In genomic region chr17:64739316-64740058, GRCh38 we compare ENCODE assay signal across 11 cellular contexts.
DNase-seq lines count a peak whose midpoint lies in the region; ATAC-seq and TF ChIP-seq lines count a peak whose summit lies in the region.
"Had no signal": no experiment of that assay in that cellular context is flagged by ENCODE, and none has a peak within 500 bp of the region (broad histone marks: within the 10 kb centered on the region; RNA-seq: fewer than 3 reads in every experiment).

No MANE protein-coding gene starts in this region.

- H3K4me3 ChIP-seq in HEK293 (ENCODE audit: low read depth, low read length) (no peak overlapping the region), adipocyte (ENCODE audit: low read length) (peak overlapping the region; percentile 46), smooth muscle cell (no peak overlapping the region)

- no peaks in the 10 kb centered on the region for H3K79me2 ChIP-seq in smooth muscle cell (ENCODE audit: low read depth)

- POLR2A ChIA-PET in HEK293 (lab: Yijun Ruan, JAX) = interaction anchor here (0.8 kb wide), 1 partner anchor 139 kb away, joined by 3 read pairs; no protein-coding TSS in a partner anchor

- H3K27me3 ChIP-seq in adipocyte (replicated peaks; ENCODE audit: control insufficient read depth, insufficient read depth, low read length) (no peaks in the 10 kb centered on the region), foreskin keratinocyte (no peaks in the 10 kb centered on the region), smooth muscle cell (ENCODE audit: low read depth) (no peaks in the 10 kb centered on the region)

- H3K27ac ChIP-seq in HEK293 (ENCODE audit: extremely low read depth, low read depth, low read length) (no peak overlapping the region), foreskin keratinocyte (no peak overlapping the region), smooth muscle cell (ENCODE audit: low read depth) (peak overlapping the region; percentile 98)

- H3K4me2 ChIP-seq in smooth muscle cell = peak overlapping the region; percentile 75

- TF ChIP-seq CTCF in HEK293 (tag by site-specific recombination; IDR thresholded peaks at IDR 0.05) = no peak
- no peak for TF ChIP-seq CTCF in foreskin keratinocyte (conservative IDR thresholded peaks at IDR 0.05)
- no peak for TF ChIP-seq CTCF in smooth muscle cell (IDR thresholded peaks at IDR 0.05; ENCODE audit: borderline replicate concordance, insufficient read depth, poor library complexity, severe bottlenecking)

- CTCF ChIA-PET in HEK293 (lab: Yijun Ruan, JAX) = interaction anchor here (0.7 to 1.7 kb wide), 4 partner anchors 35 to 136 kb away, joined by 3 to 6 read pairs (median 3); no protein-coding TSS in a partner anchor

- DNase-seq in adipocyte (ENCODE audit: low read depth) (peak; percentile 64), foreskin keratinocyte (no peak), smooth muscle cell (lab: John Stamatoyannopoulos, UW; ENCODE audit: unreplicated experiment) (no peak), epidermal melanocyte (ENCODE audit: insufficient read length, low spot score) (no peak), glomerular visceral epithelial cell (ENCODE audit: extremely low spot score) (no peak)
- DNase-seq: DND-41; NCI-H1092; OCI-M1; stimulated activated naive CD4-positive, alpha-beta T cell had no signal

- no peaks in the 10 kb centered on the region for H4K20me1 ChIP-seq in smooth muscle cell (ENCODE audit: low read depth)

- peak; percentile 57 for ATAC-seq in foreskin keratinocyte
- ATAC-seq in GM21360 (IDR thresholded peaks at IDR 0.05; ENCODE audit: unreplicated experiment) = no peak

- H3K9me3 ChIP-seq in HEK293 (ENCODE audit: control insufficient read depth, insufficient read depth, low read depth, low read length) = no peaks in the 10 kb centered on the region
- no peaks in the 10 kb centered on the region for H3K9me3 ChIP-seq in adipocyte (ENCODE audit: control insufficient read depth, low read length)
- H3K9me3 ChIP-seq in smooth muscle cell (replicated peaks; ENCODE audit: low read depth) = no peaks in the 10 kb centered on the region

- 16% methylated on average over 9 of the region's 9 CpGs for WGBS in smooth muscle cell (ENCODE audit: low lambda C conversion rate)

- H3K9ac ChIP-seq in adipocyte (ENCODE audit: low read length) (peak overlapping the region; percentile 62), smooth muscle cell (ENCODE audit: low read depth) (peak overlapping the region; percentile 86)

- no peaks in the 10 kb centered on the region for H3K36me3 ChIP-seq in HEK293 (ENCODE audit: control insufficient read depth in 2 of 2, insufficient read depth in 1 of 2, low read length in 2 of 2)
- no peaks in the 10 kb centered on the region for H3K36me3 ChIP-seq in adipocyte (ENCODE audit: control insufficient read depth, insufficient read depth, low read length, severe bottlenecking)
- no peaks in the 10 kb centered on the region for H3K36me3 ChIP-seq in smooth muscle cell (ENCODE audit: low read depth)

- H2AFZ ChIP-seq in smooth muscle cell (ENCODE audit: low read depth) = peak overlapping the region; percentile 60

- no peaks in the 10 kb centered on the region for H3K4me1 ChIP-seq in HEK293 (ENCODE audit: control insufficient read depth, insufficient read depth, low read length)
- peaks cover 40% of the 10 kb centered on the region for H3K4me1 ChIP-seq in adipocyte (ENCODE audit: control insufficient read depth, insufficient read depth, low read length)
- H3K4me1 ChIP-seq in foreskin keratinocyte = peaks cover 11% of the 10 kb centered on the region
- peaks cover 14% of the 10 kb centered on the region for H3K4me1 ChIP-seq in smooth muscle cell (ENCODE audit: low read depth)

- H3F3A ChIP-seq in smooth muscle cell (ENCODE audit: low read depth) = peaks cover 29% of the 10 kb centered on the region

TF ChIP-seq in HEK293, 187 proteins besides CTCF, POLR2A, EP300 and RAD21:
- TF ChIP-seq KLF16 (tag by site-specific recombination; IDR thresholded peaks at IDR 0.05) (no peak), ZNF707 (tag by site-specific recombination; IDR thresholded peaks at IDR 0.05) (no peak), ZNF157 (tag by site-specific recombination; IDR thresholded peaks at IDR 0.05) (no peak), PRDM1 (tag by site-specific recombination; IDR thresholded peaks at IDR 0.05) (0 out of 2 replicates have a peak, but pooled peaks have one; percentile 18)
TF ChIP-seq in HEK293: peak in this region for 1.
